ENCODE assay signal across 12 cellular contexts in genomic region chr11:126426820-126427749, GRCh38.
DNase-seq lines count a peak whose midpoint lies in the region; ATAC-seq and TF ChIP-seq lines count a peak whose summit lies in the region.
"Had no signal": no experiment of that assay in that cellular context is flagged by ENCODE, and none has a peak within 500 bp of the region (broad histone marks: within the 10 kb centered on the region; RNA-seq: fewer than 3 reads in every experiment).

No MANE protein-coding gene starts in this region.

- no peaks in the 10 kb centered on the region for H3K9me2 ChIP-seq in OCI-LY7 (ENCODE audit: insufficient read depth, low read length)

- no peaks in the 10 kb centered on the region for H4K20me1 ChIP-seq in OCI-LY7 (ENCODE audit: insufficient read depth, low read length)

- intact Hi-C loops in OCI-LY7 (cut with micrococcal nuclease; ENCODE audit: unreplicated experiment), result no loop called here
- intact Hi-C loops in Calu3 (cut with micrococcal nuclease; ENCODE audit: unreplicated experiment), result no loop called here

- no peak overlapping the region for H3K9ac ChIP-seq in muscle layer of colon (ENCODE audit: low read length)

- H3K27ac Mint-ChIP-seq in Calu3 (ENCODE audit: unreplicated experiment), result no peak overlapping the region
- H3K27ac Mint-ChIP-seq: CD14-positive monocyte had no signal

- H3K36me3 Mint-ChIP-seq in Calu3 (ENCODE audit: insufficient read depth, unreplicated experiment), result no peaks in the 10 kb centered on the region
- H3K36me3 Mint-ChIP-seq: CD14-positive monocyte had no signal

- H3K27ac ChIP-seq in OCI-LY7 (ENCODE audit: low read depth, low read length, poor library complexity, severe bottlenecking), result no peak overlapping the region
- H3K27ac ChIP-seq in muscle layer of colon (ENCODE audit: low read depth, low read length), result peak overlapping the region; percentile 12
- H3K27ac ChIP-seq: pancreas had no signal

- H3K36me3 ChIP-seq in OCI-LY7 (ENCODE audit: insufficient read depth, low read length) (no peaks in the 10 kb centered on the region), muscle layer of colon (ENCODE audit: insufficient read depth, low read length) (no peaks in the 10 kb centered on the region)
- H3K36me3 ChIP-seq: pancreas had no signal

- no peak for TF ChIP-seq CTCF in OCI-LY7 (conservative IDR thresholded peaks at IDR 0.05; ENCODE audit: low read length)
- no peak for TF ChIP-seq CTCF in Calu3 (IDR thresholded peaks at IDR 0.05; ENCODE audit: unreplicated experiment)

- H3K4me1 ChIP-seq in OCI-LY7 (ENCODE audit: insufficient read depth, low read length, poor library complexity, severe bottlenecking) (peaks cover 25% of the 10 kb centered on the region), muscle layer of colon (ENCODE audit: insufficient read depth, low read length) (peaks cover 23% of the 10 kb centered on the region)
- H3K4me1 ChIP-seq: pancreas had no signal

- H3K4me2 ChIP-seq in OCI-LY7 (ENCODE audit: low read length), result peak overlapping the region; percentile 1; the same call in 1 of the 2 replicates

- ATAC-seq in GM21576 (IDR thresholded peaks at IDR 0.05; ENCODE audit: unreplicated experiment), result peak; percentile 71
- no peak for ATAC-seq in GM18873 (IDR thresholded peaks at IDR 0.05; ENCODE audit: low FRiP score, unreplicated experiment)

- no peaks in the 10 kb centered on the region for H3K27me3 ChIP-seq in muscle layer of colon (ENCODE audit: control insufficient read depth in 1 of 2, insufficient read depth in 2 of 2, low read length in 2 of 2)
- H3K27me3 ChIP-seq: pancreas had no signal

- no peaks in the 10 kb centered on the region for H3K9me3 Mint-ChIP-seq in Calu3 (ENCODE audit: low read depth, unreplicated experiment)
- H3K9me3 Mint-ChIP-seq: CD14-positive monocyte, H9 had no signal

- H3K4me3 Mint-ChIP-seq in Calu3 (ENCODE audit: low read depth, unreplicated experiment), result no peak overlapping the region
- H3K4me3 Mint-ChIP-seq: CD14-positive monocyte, H9 had no signal

- peaks cover 21% of the 10 kb centered on the region for H3K4me1 Mint-ChIP-seq in Calu3 (ENCODE audit: low read depth, unreplicated experiment)
- H3K4me1 Mint-ChIP-seq: CD14-positive monocyte had no signal

- no peaks in the 10 kb centered on the region for H3K79me2 ChIP-seq in OCI-LY7 (ENCODE audit: insufficient read depth, low read depth, low read length)

- POLR2A ChIA-PET in OCI-LY7 (lab: Charles Lee), result interaction anchor here (0.6 kb wide), 1 partner anchor 73 kb away, joined by 3 read pairs; no protein-coding TSS in a partner anchor

- DNase-seq in G401 (ENCODE audit: low spot score), result peak; percentile 37
- DNase-seq in OCI-LY7 (ENCODE audit: low spot score), result no peak
- no peak for DNase-seq in stimulated activated naive CD4-positive, alpha-beta T cell treated with Interleukin-2 at 50 U/mL for 16 hours (lab: John Stamatoyannopoulos, UW)
- DNase-seq in Calu3, result no peak
- no peak for DNase-seq in NCI-H524 treated with DMSO at 0.1 percent for 48 hours (lab: John Stamatoyannopoulos, UW)
- DNase-seq: H9, SHP77 had no signal

- H3K9me3 ChIP-seq in OCI-LY7 (ENCODE audit: low read length) (no peaks in the 10 kb centered on the region), muscle layer of colon (ENCODE audit: low read length) (no peaks in the 10 kb centered on the region)
- H3K9me3 ChIP-seq: pancreas had no signal

- no peak overlapping the region for H2AFZ ChIP-seq in OCI-LY7 (ENCODE audit: low read length)

- H3K4me3 ChIP-seq in OCI-LY7 (ENCODE audit: low read depth, low read length, poor library complexity, severe bottlenecking) (no peak overlapping the region), muscle layer of colon (ENCODE audit: low read depth in 1 of 2, low read length in 2 of 2) (no peak overlapping the region)
- H3K4me3 ChIP-seq: pancreas had no signal

- CTCF ChIA-PET in OCI-LY7 (lab: Charles Lee; ENCODE audit: unreplicated experiment) (no interaction called here), Calu3 (lab: Charles Lee) (no interaction called here)

- no peaks in the 10 kb centered on the region for H3K27me3 Mint-ChIP-seq in Calu3 (ENCODE audit: unreplicated experiment)

- BruUV-seq in OCI-LY7 (replicated peaks; lab: Mats Ljungman, UMichigan) (no TSS peak), Calu3 (replicated peaks; lab: Mats Ljungman, UMichigan) (no TSS peak)

- in situ Hi-C loops in G401 (cut with HindIII; ENCODE audit: low sequenced_read_pairs), result no loop called here
